ENCODE assay signal across 1 cellular context in genomic region chr5:141387557-141388311, GRCh38.
TF ChIP-seq lines count a peak whose summit lies in the region.

Gene PCDHGB4 (plus strand): TSS chr5:141387698. CDS start chr5:141387885, 187 bp downstream.

TF ChIP-seq in HepG2, 621 proteins besides CTCF, POLR2A, EP300 and RAD21 (continued from another document):
- peak; percentile 3; the same call in 1 of the 2 replicates for TF ChIP-seq ZNF687 (CRISPR knock-in tag; IDR thresholded peaks at IDR 0.05)
